26 cellular contexts compared by ENCODE assay signal in the genomic region with DNA sequence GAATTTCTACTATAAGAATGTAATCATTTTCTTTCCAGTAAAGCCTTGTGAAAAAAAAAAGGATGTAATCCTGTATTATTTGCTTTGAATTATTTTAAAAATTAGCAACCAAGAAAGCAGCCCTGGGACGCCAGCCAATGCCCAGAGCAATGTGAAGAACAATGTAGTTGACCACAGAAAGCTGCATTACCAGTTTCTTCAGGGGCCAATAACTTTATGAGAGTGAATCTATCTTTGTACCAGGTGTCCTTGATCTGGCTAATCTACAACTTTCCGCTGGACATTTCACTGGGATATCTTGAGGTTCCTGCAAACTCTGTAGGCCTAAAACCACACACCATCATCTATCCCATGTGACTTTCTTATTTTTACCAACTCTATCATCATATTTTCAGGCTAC. TPM values are rescaled to one million over a fixed set of nuclear protein-coding genes. Genes with fewer than 3 reads are reported as not detected.
DNase-seq lines count a peak whose midpoint lies in the region; ATAC-seq, FAIRE-seq and TF ChIP-seq lines count a peak whose summit lies in the region.
"Had no signal": no experiment of that assay in that cellular context is flagged by ENCODE, and none has a peak within 500 bp of the region (broad histone marks: within the 10 kb centered on the region; RNA-seq: fewer than 3 reads in every experiment).

No MANE protein-coding gene starts in this region.

- no peak for TF ChIP-seq POLR2A in suprapubic skin (IDR thresholded peaks at IDR 0.05)

- H3K9me3 ChIP-seq in astrocyte (ENCODE audit: insufficient read depth, low read depth, low read length), result no peaks in the 10 kb centered on the region
- no peaks in the 10 kb centered on the region for H3K9me3 ChIP-seq in suprapubic skin
- H3K9me3 ChIP-seq: A549, HAP-1, SJSA1, testis had no signal

- DNase-seq in AG10803 (ENCODE audit: low read depth), result peak; percentile 64
- DNase-seq in LHCN-M2 (ENCODE audit: low read depth), result peak; percentile 18
- peak; percentile 86 for DNase-seq in astrocyte (ENCODE audit: low read depth)
- peak; percentile 92 for DNase-seq in glomerular visceral epithelial cell (ENCODE audit: extremely low spot score)
- no peak for DNase-seq in suprapubic skin (ENCODE audit: low spot score in 2 of 2)
- DNase-seq in activated CD8-positive, alpha-beta memory T cell treated with anti-CD3 and anti-CD28 coated beads for 24 hours, result no peak
- no peak for DNase-seq in ACHN
- DNase-seq: activated CD8-positive, alpha-beta T cell treated with anti-CD3 and anti-CD28 coated beads, Interleukin-2, amount 10 ng/mL, durations not matched to agents 7 days and 5 days; activated T-cell treated with anti-CD3 and anti-CD28 coated beads, Interleukin-2, amount 50 U/mL, for 72 hours; DMS153; effector memory CD8-positive, alpha-beta T cell; hypothalamus; kidney glomerular epithelial cell; mesenchymal stem cell; NCI-H1092; NCI-H2081 treated with DMSO at 0.1 percent for 48 hours; NCI-H524; stimulated activated CD4-positive, alpha-beta T cell treated with anti-CD3 and anti-CD28 coated beads, Interleukin-12 subunit alpha, Interleukin-12 subunit beta, amount 100 ng/mL, for 4 hours; testis had no signal

- H3K79me2 ChIP-seq in astrocyte (ENCODE audit: insufficient read depth, low read length), result no peaks in the 10 kb centered on the region

- WGBS in suprapubic skin, result 78% methylated on average over 2 of the region's 2 CpGs

- H3K27me3 Mint-ChIP-seq in astrocyte (ENCODE audit: low read depth, unreplicated experiment), result no peaks in the 10 kb centered on the region

- H3K4me1 ChIP-seq in astrocyte (ENCODE audit: insufficient read depth, low read length) (peaks cover 9% of the 10 kb centered on the region), suprapubic skin (no peaks in the 10 kb centered on the region)
- H3K4me1 ChIP-seq: HAP-1, testis had no signal

- H3K36me3 ChIP-seq in astrocyte (ENCODE audit: insufficient read depth, low read length) (no peaks in the 10 kb centered on the region), suprapubic skin (no peaks in the 10 kb centered on the region)
- H3K36me3 ChIP-seq: HAP-1, SJSA1 had no signal

- no peaks in the 10 kb centered on the region for H3K27me3 ChIP-seq in astrocyte (ENCODE audit: insufficient read depth, low read length)
- no peaks in the 10 kb centered on the region for H3K27me3 ChIP-seq in suprapubic skin
- H3K27me3 ChIP-seq: SJSA1, testis had no signal

- H3K4me1 Mint-ChIP-seq in astrocyte (ENCODE audit: low read depth, unreplicated experiment), result peaks cover 8% of the 10 kb centered on the region

- FAIRE-seq in astrocyte (lab: Jason Lieb, UNC), result no peak
- FAIRE-seq: A549 had no signal

- H3K36me3 Mint-ChIP-seq in astrocyte (ENCODE audit: low read depth, unreplicated experiment), result no peaks in the 10 kb centered on the region
- H3K36me3 Mint-ChIP-seq: CD14-positive monocyte, WTC11 had no signal

- H3K9me3 Mint-ChIP-seq in astrocyte (ENCODE audit: unreplicated experiment), result no peaks in the 10 kb centered on the region
- H3K9me3 Mint-ChIP-seq: activated T-cell treated with anti-CD3 and anti-CD28 coated beads, Interleukin-2, amount 50 U/mL, for 72 hours; CD14-positive monocyte; effector memory CD8-positive, alpha-beta T cell; nephron; WTC11 had no signal

- in situ Hi-C loops in ACHN (cut with HindIII; ENCODE audit: low pct_ligation_motif_present, low pct_unique_long_range_greater_than_20kb, low sequenced_read_pairs), result no loop called here

- no peaks in the 10 kb centered on the region for H4K20me1 ChIP-seq in astrocyte (ENCODE audit: insufficient read depth, low read length)

- H3K9ac ChIP-seq in astrocyte (ENCODE audit: low read length), result no peak overlapping the region

- TF ChIP-seq CTCF in AG10803 (conservative IDR thresholded peaks at IDR 0.05; ENCODE audit: low read length) (no peak), astrocyte (IDR thresholded peaks at IDR 0.05; ENCODE audit: insufficient read depth, low read depth, low read length) (no peak), suprapubic skin (IDR thresholded peaks at IDR 0.05) (no peak)

- no peak for ATAC-seq in HG02840 (IDR thresholded peaks at IDR 0.05; ENCODE audit: low FRiP score, unreplicated experiment)
- ATAC-seq: A549; activated CD8-positive, alpha-beta T cell treated with anti-CD3 and anti-CD28 coated beads, Interleukin-2, amount 10 ng/mL, durations not matched to agents 7 days and 5 days; activated T-cell treated with anti-CD3 and anti-CD28 coated beads, Interleukin-2, amount 50 U/mL, for 72 hours; effector memory CD8-positive, alpha-beta T cell; WTC11 had no signal

- no peak for TF ChIP-seq EP300 in suprapubic skin (IDR thresholded peaks at IDR 0.05)

- no peak overlapping the region for H3K27ac Mint-ChIP-seq in astrocyte (ENCODE audit: unreplicated experiment)
- H3K27ac Mint-ChIP-seq: activated CD8-positive, alpha-beta T cell treated with anti-CD3 and anti-CD28 coated beads, Interleukin-2, amount 10 ng/mL, durations not matched to agents 7 days and 5 days; activated T-cell treated with anti-CD3 and anti-CD28 coated beads, Interleukin-2, amount 50 U/mL, for 72 hours; effector memory CD8-positive, alpha-beta T cell; nephron; WTC11 had no signal

- no peak overlapping the region for H3K4me3 Mint-ChIP-seq in astrocyte (ENCODE audit: unreplicated experiment)
- H3K4me3 Mint-ChIP-seq: activated CD8-positive, alpha-beta T cell treated with anti-CD3 and anti-CD28 coated beads, Interleukin-2, amount 10 ng/mL, durations not matched to agents 7 days and 5 days; activated T-cell treated with anti-CD3 and anti-CD28 coated beads, Interleukin-2, amount 50 U/mL, for 72 hours; CD14-positive monocyte; effector memory CD8-positive, alpha-beta T cell; nephron; WTC11 had no signal

- no peak overlapping the region for H2AFZ ChIP-seq in astrocyte (ENCODE audit: low read depth, low read length)

- no peak overlapping the region for H3K27ac ChIP-seq in astrocyte (ENCODE audit: low read depth, low read length)
- no peak overlapping the region for H3K27ac ChIP-seq in suprapubic skin
- H3K27ac ChIP-seq: A549, SJSA1, testis had no signal

- H3K4me2 ChIP-seq in astrocyte (ENCODE audit: low read length), result no peak overlapping the region
- H3K4me2 ChIP-seq: A549 had no signal

- H3K4me3 ChIP-seq in AG10803 (ENCODE audit: low read length) (no peak overlapping the region), astrocyte (ENCODE audit: insufficient read depth, low read depth, low read length) (no peak overlapping the region), suprapubic skin (no peak overlapping the region)
- H3K4me3 ChIP-seq: A549, HAP-1, SJSA1, testis had no signal

RNA-seq across cellular contexts. Expression of a gene that starts 7.6 kb away (rescaled TPM):
- total RNA-seq in LHCN-M2 (2014; rRNA removed) (22.2 and 25.6 TPM in 2 replicates), astrocyte (26.2 and 28.2 TPM in 2 replicates), suprapubic skin (10 to 100 TPM; 12.5 to 16.4 (median 14.1) TPM)
- 5.3 TPM for polyA plus RNA-seq in LHCN-M2 (2012)

Comparison
In these comparisons a context has a peak if more than half of its experiments do, and no peak if none do; other contexts are left out.
1. DNase-seq: peak in AG10803 (single experiment), LHCN-M2 (single experiment), astrocyte (single experiment) and glomerular visceral epithelial cell (single experiment); none in suprapubic skin (0 of 2), activated CD8-positive, alpha-beta memory T cell treated with anti-CD3 and anti-CD28 coated beads for 24 hours (single experiment) and ACHN (single experiment).